8 cellular contexts compared by ENCODE assay signal in genomic region chr20:38962044-38962897, GRCh38. TPM values are rescaled to one million over a fixed set of nuclear protein-coding genes. Genes with fewer than 3 reads are reported as not detected.
A peak's percentile ranks its signal among the peaks of the same experiment; 100 is the strongest.
DNase-seq lines count a peak whose midpoint lies in the region; ATAC-seq and TF ChIP-seq lines count a peak whose summit lies in the region.

A gene with protein sequence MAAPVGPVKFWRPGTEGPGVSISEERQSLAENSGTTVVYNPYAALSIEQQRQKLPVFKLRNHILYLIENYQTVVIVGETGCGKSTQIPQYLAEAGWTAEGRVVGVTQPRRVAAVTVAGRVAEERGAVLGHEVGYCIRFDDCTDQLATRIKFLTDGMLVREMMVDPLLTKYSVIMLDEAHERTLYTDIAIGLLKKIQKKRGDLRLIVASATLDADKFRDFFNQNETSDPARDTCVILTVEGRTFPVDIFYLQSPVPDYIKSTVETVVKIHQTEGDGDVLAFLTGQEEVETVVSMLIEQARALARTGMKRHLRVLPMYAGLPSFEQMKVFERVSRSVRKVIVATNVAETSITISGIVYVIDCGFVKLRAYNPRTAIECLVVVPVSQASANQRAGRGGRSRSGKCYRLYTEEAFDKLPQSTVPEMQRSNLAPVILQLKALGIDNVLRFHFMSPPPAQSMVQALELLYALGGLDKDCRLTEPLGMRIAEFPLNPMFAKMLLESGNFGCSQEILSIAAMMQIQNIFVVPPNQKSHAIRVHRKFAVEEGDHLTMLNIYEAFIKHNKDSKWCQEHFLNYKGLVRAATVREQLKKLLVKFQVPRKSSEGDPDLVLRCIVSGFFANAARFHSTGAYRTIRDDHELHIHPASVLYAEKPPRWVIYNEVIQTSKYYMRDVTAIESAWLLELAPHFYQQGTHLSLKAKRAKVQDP (plus strand): TSS chr20:38962344. CDS start chr20:38962368, 24 bp downstream.

- no peaks in the 10 kb centered on the region for H3K9me3 Mint-ChIP-seq in activated T-cell treated with anti-CD3 and anti-CD28 coated beads, Interleukin-2, amount 50 U/mL, for 4 hours

- in situ Hi-C loops in KBM-7 (cut with MboI; ENCODE audit: low pct_unique_long_range_greater_than_20kb, low sequenced_read_pairs): no loop called here

- no peaks in the 10 kb centered on the region for H3K9me3 ChIP-seq in muscle layer of duodenum (ENCODE audit: control insufficient read depth in 1 of 2, low read length in 2 of 2)

- ATAC-seq in GM21717 (IDR thresholded peaks at IDR 0.05; ENCODE audit: unreplicated experiment) (peak; percentile 93), esophagus mucosa (peak; percentile 100)
- peak; percentile 99 to 100 for ATAC-seq in activated T-cell treated with anti-CD3 and anti-CD28 coated beads, Interleukin-2, amount 50 U/mL, for 4 hours

- peaks cover 0 to 9% of the 10 kb centered on the region in 2 donors for H3K36me3 ChIP-seq in muscle layer of duodenum (ENCODE audit: control insufficient read depth in 1 of 2, insufficient read depth in 2 of 2, low read length in 2 of 2)

- H3K4me3 Mint-ChIP-seq in activated T-cell treated with anti-CD3 and anti-CD28 coated beads, Interleukin-2, amount 50 U/mL, for 4 hours: peak within 1 kb of the TSS; percentile 96

- H3K4me1 Mint-ChIP-seq in activated T-cell treated with anti-CD3 and anti-CD28 coated beads, Interleukin-2, amount 50 U/mL, for 4 hours (ENCODE audit: low read depth): peaks cover 24% of the 10 kb centered on the region

- H3K4me1 ChIP-seq in muscle layer of duodenum (ENCODE audit: control insufficient read depth in 1 of 2, insufficient read depth in 2 of 2, low read length in 2 of 2): peaks cover 6 to 23% of the 10 kb centered on the region in 2 donors

- H3K27me3 ChIP-seq in muscle layer of duodenum (ENCODE audit: low read depth, low read length): no peaks in the 10 kb centered on the region

- peak within 1 kb of the TSS; percentile 90 to 93 for H3K4me3 ChIP-seq in muscle layer of duodenum (ENCODE audit: low read depth in 1 of 2, low read length in 2 of 2)

- peak within 1 kb of the TSS; percentile 94 for H3K27ac ChIP-seq in muscle layer of duodenum (ENCODE audit: low read length)

- peaks cover 9% of the 10 kb centered on the region for H3K36me3 Mint-ChIP-seq in activated T-cell treated with anti-CD3 and anti-CD28 coated beads, Interleukin-2, amount 50 U/mL, for 4 hours (ENCODE audit: insufficient read depth)

- DNase-seq in DMS79 (lab: John Stamatoyannopoulos, UW): peak; percentile 75
- DNase-seq in KBM-7: peak; percentile 98
- DNase-seq in activated T-cell treated with anti-CD3 and anti-CD28 coated beads, Interleukin-2, amount 50 U/mL, for 4 hours: peak; percentile 99
- DNase-seq in stimulated activated CD8-positive, alpha-beta memory T cell treated with anti-CD3 and anti-CD28 coated beads, Interleukin-7, amount 100 ng/mL, for 4 hours (ENCODE audit: low read depth in 2 of 2): peak; percentile 95 to 99

- H3K27me3 Mint-ChIP-seq in activated T-cell treated with anti-CD3 and anti-CD28 coated beads, Interleukin-2, amount 50 U/mL, for 4 hours (ENCODE audit: low read depth): no peaks in the 10 kb centered on the region

TF ChIP-seq in PFSK-1, 5 proteins besides CTCF, POLR2A, EP300 and RAD21:
- TF ChIP-seq FOXP2 (optimal IDR thresholded peaks at IDR 0.05; ENCODE audit: borderline replicate concordance, extremely low read depth, extremely low read length, insufficient read depth) (peak; percentile 73), TAF1 (IDR thresholded peaks at IDR 0.05; ENCODE audit: borderline replicate concordance, insufficient read depth, low read length) (peak; percentile 59; the same call in 1 of the 2 replicates), SIN3A (IDR thresholded peaks at IDR 0.05; ENCODE audit: borderline replicate concordance, insufficient read depth, low read length) (no peak), POLR2AphosphoS5 (IDR thresholded peaks at IDR 0.05; ENCODE audit: low read depth, low read length) (peak; percentile 58; the same call in 1 of the 2 replicates)
- TF ChIP-seq, protein P1, sequence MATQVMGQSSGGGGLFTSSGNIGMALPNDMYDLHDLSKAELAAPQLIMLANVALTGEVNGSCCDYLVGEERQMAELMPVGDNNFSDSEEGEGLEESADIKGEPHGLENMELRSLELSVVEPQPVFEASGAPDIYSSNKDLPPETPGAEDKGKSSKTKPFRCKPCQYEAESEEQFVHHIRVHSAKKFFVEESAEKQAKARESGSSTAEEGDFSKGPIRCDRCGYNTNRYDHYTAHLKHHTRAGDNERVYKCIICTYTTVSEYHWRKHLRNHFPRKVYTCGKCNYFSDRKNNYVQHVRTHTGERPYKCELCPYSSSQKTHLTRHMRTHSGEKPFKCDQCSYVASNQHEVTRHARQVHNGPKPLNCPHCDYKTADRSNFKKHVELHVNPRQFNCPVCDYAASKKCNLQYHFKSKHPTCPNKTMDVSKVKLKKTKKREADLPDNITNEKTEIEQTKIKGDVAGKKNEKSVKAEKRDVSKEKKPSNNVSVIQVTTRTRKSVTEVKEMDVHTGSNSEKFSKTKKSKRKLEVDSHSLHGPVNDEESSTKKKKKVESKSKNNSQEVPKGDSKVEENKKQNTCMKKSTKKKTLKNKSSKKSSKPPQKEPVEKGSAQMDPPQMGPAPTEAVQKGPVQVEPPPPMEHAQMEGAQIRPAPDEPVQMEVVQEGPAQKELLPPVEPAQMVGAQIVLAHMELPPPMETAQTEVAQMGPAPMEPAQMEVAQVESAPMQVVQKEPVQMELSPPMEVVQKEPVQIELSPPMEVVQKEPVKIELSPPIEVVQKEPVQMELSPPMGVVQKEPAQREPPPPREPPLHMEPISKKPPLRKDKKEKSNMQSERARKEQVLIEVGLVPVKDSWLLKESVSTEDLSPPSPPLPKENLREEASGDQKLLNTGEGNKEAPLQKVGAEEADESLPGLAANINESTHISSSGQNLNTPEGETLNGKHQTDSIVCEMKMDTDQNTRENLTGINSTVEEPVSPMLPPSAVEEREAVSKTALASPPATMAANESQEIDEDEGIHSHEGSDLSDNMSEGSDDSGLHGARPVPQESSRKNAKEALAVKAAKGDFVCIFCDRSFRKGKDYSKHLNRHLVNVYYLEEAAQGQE (IDR thresholded peaks at IDR 0.05; ENCODE audit: insufficient read depth in 1 of 2, low read depth in 2 of 2, low read length in 2 of 2): no peak

RNA-seq across cellular contexts. Expression of the gene that starts here (rescaled TPM):
- 9.4 TPM for polyA plus RNA-seq in PFSK-1 (2012; ENCODE audit: insufficient read length, low read depth)
- total RNA-seq in activated T-cell treated with anti-CD3 and anti-CD28 coated beads, Interleukin-2, amount 50 U/mL, for 4 hours: 10 to 100 TPM; 14.3 to 17.2 (median 15.8) TPM
- 6.3 TPM for total RNA-seq in esophagus mucosa

Comparison
In these comparisons a context has a peak if more than half of its experiments do, and no peak if none do; other contexts are left out.
1. Peak in every context shown above with its lines: DNase-seq, ATAC-seq, H3K4me3 ChIP-seq and H3K27ac ChIP-seq.